11 cellular contexts compared by ENCODE assay signal in the genomic region with DNA sequence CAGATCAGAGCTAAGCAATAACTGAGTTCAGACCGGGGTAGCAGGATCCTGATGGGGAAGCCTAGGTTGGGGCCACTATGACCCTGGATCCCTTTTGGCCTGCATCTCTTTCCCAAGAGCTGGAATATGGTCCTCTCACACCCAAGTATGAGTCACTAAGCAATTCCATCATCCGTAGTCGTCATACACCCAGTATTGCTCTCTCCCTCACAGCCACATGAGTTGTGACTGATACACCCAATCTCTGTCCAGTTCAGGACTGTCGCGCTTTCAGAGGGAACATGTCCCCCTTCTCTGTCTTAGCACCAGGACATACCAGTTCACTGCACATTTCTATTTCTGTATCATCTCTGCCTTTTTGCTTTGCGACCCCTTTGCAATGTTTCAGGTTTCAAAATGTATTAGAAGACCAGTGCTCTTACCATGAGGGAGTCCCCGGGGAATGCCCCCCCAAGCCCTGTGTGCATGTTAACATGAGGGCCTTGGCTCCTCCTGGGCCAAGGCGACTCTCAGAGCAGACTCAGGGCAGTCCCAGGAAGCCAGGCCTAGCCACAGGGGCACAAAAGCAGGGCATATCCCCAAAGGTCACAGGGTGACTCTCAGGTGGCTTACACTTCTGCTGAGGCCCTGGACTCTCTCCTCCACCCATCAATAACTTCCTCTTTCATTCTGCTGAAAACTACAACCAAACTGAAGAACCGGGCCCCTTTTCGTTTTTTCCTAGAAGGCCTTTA.
DNase-seq lines count a peak whose midpoint lies in the region; ATAC-seq and TF ChIP-seq lines count a peak whose summit lies in the region.
"Had no signal": no experiment of that assay in that cellular context is flagged by ENCODE, and none has a peak within 500 bp of the region (broad histone marks: within the 10 kb centered on the region; RNA-seq: fewer than 3 reads in every experiment).

No MANE protein-coding gene starts in this region.

- H3K9me3 ChIP-seq in tibial nerve (no peaks in the 10 kb centered on the region), uterus (no peaks in the 10 kb centered on the region), PC-9 (ENCODE audit: insufficient read depth, low read depth) (no peaks in the 10 kb centered on the region)

- no peaks in the 10 kb centered on the region for H3K79me2 ChIP-seq in PC-9 (ENCODE audit: low read depth)

- H3K27ac Mint-ChIP-seq in central memory CD8-positive, alpha-beta T cell (ENCODE audit: low read depth), result peak overlapping the region; percentile 44

- no peaks in the 10 kb centered on the region for H3K27me3 Mint-ChIP-seq in central memory CD8-positive, alpha-beta T cell
- H3K27me3 Mint-ChIP-seq: CD4-positive, alpha-beta memory T cell had no signal

- no peak overlapping the region for H3K4me3 Mint-ChIP-seq in central memory CD8-positive, alpha-beta T cell
- H3K4me3 Mint-ChIP-seq: CD4-positive, alpha-beta memory T cell had no signal

- H3K27ac ChIP-seq in tibial nerve, result no peak overlapping the region
- peak overlapping the region in 1 of 2 donors; percentile 20 for H3K27ac ChIP-seq in uterus
- no peak overlapping the region for H3K27ac ChIP-seq in PC-9

- TF ChIP-seq POLR2A in tibial nerve (IDR thresholded peaks at IDR 0.05) (no peak), uterus (IDR thresholded peaks at IDR 0.05) (no peak)

- TF ChIP-seq CTCF in tibial nerve (IDR thresholded peaks at IDR 0.05) (no peak), uterus (IDR thresholded peaks at IDR 0.05) (no peak), PC-9 (conservative IDR thresholded peaks at IDR 0.05) (no peak)

- no peak overlapping the region for H2AFZ ChIP-seq in PC-9

- H3K9me2 ChIP-seq in PC-9 (ENCODE audit: insufficient read depth), result no peaks in the 10 kb centered on the region

- peaks cover 4% of the 10 kb centered on the region for H3K36me3 Mint-ChIP-seq in central memory CD8-positive, alpha-beta T cell (ENCODE audit: insufficient read depth)

- intact Hi-C loops in uterus (cut with DNase I; ENCODE audit: low total_unique reads) (no loop called here), PC-9 (cut with micrococcal nuclease; ENCODE audit: unreplicated experiment) (no loop called here)

- CTCF ChIA-PET in PC-9 (lab: Charles Lee), result no interaction called here

- no peaks in the 10 kb centered on the region for H4K20me1 ChIP-seq in PC-9 (ENCODE audit: insufficient read depth)

- H3K27me3 ChIP-seq in tibial nerve (no peaks in the 10 kb centered on the region), uterus (no peaks in the 10 kb centered on the region), PC-9 (ENCODE audit: insufficient read depth, low read depth) (no peaks in the 10 kb centered on the region)

- POLR2A ChIA-PET in PC-9 (lab: Charles Lee; ENCODE audit: unreplicated experiment), result no interaction called here

- no peaks in the 10 kb centered on the region for H3K9me3 Mint-ChIP-seq in central memory CD8-positive, alpha-beta T cell
- H3K9me3 Mint-ChIP-seq: CD4-positive, alpha-beta memory T cell had no signal

- no peak overlapping the region for H3K4me2 ChIP-seq in PC-9

- TF ChIP-seq EP300 in tibial nerve (IDR thresholded peaks at IDR 0.05), result no peak

- peaks cover 6% of the 10 kb centered on the region for H3K4me1 Mint-ChIP-seq in central memory CD8-positive, alpha-beta T cell

- DNase-seq in stimulated activated CD4-positive, alpha-beta T cell treated with anti-CD3 and anti-CD28 coated beads, Interleukin-15, amount 100 ng/mL, for 24 hours, result peak; percentile 38
- DNase-seq in stimulated activated CD4-positive, alpha-beta T cell treated with anti-CD3 and anti-CD28 coated beads, Interleukin-1b, Interleukin-23, amount 100 ng/mL, for 48 hours, result no peak
- DNase-seq in KBM-7 (peak; percentile 27), tibial nerve (ENCODE audit: low spot score in 2 of 2) (no peak), uterus (no peak), PC-9 (no peak)
- DNase-seq in central memory CD8-positive, alpha-beta T cell (ENCODE audit: low spot score in 2 of 2), result no peak
- DNase-seq: CD4-positive, alpha-beta memory T cell; NCI-H2171 treated with DMSO at 0.1 percent for 48 hours; T-helper 1 cell had no signal

- no peaks in the 10 kb centered on the region for H3F3A ChIP-seq in PC-9 (ENCODE audit: insufficient read depth, low read depth)

- H3K4me3 ChIP-seq in tibial nerve (no peak overlapping the region), uterus (no peak overlapping the region), PC-9 (no peak overlapping the region)

- no peak for ATAC-seq in central memory CD8-positive, alpha-beta T cell (replicated peaks; ENCODE audit: extremely low read depth, poor library complexity, severe bottlenecking)
- no peak for ATAC-seq in HG02973 (IDR thresholded peaks at IDR 0.05; ENCODE audit: unreplicated experiment)

- peaks cover 0 to 7% (median 0%) of the 10 kb centered on the region in 3 donors for H3K36me3 ChIP-seq in tibial nerve
- H3K36me3 ChIP-seq in uterus, result no peaks in the 10 kb centered on the region
- no peaks in the 10 kb centered on the region for H3K36me3 ChIP-seq in PC-9 (ENCODE audit: low read depth)

- in situ Hi-C loops in KBM-7 (cut with MboI; ENCODE audit: low pct_unique_long_range_greater_than_20kb, low sequenced_read_pairs), result no loop called here

- WGBS in tibial nerve, 2 donors, result 87% methylated on average over 10 of the region's 10 CpGs

- BruUV-seq in PC-9 (replicated peaks; lab: Mats Ljungman, UMichigan), result no TSS peak

- H3K4me1 ChIP-seq in tibial nerve (peaks cover 0 to 7% (median 0%) of the 10 kb centered on the region in 4 donors), uterus (peaks cover 0 to 11% of the 10 kb centered on the region in 2 donors), PC-9 (replicated peaks; ENCODE audit: insufficient read depth) (no peaks in the 10 kb centered on the region)

Comparison
In these comparisons a context has a peak if more than half of its experiments do, and no peak if none do; other contexts are left out.
1. DNase-seq: peak in stimulated activated CD4-positive, alpha-beta T cell treated with anti-CD3 and anti-CD28 coated beads, Interleukin-15, amount 100 ng/mL, for 24 hours (single experiment) and KBM-7 (single experiment); none in stimulated activated CD4-positive, alpha-beta T cell treated with anti-CD3 and anti-CD28 coated beads, Interleukin-1b, Interleukin-23, amount 100 ng/mL, for 48 hours (single experiment), central memory CD8-positive, alpha-beta T cell (0 of 2), tibial nerve (0 of 2), uterus (0 of 2) and PC-9 (0 of 2).